In the genomic region with DNA sequence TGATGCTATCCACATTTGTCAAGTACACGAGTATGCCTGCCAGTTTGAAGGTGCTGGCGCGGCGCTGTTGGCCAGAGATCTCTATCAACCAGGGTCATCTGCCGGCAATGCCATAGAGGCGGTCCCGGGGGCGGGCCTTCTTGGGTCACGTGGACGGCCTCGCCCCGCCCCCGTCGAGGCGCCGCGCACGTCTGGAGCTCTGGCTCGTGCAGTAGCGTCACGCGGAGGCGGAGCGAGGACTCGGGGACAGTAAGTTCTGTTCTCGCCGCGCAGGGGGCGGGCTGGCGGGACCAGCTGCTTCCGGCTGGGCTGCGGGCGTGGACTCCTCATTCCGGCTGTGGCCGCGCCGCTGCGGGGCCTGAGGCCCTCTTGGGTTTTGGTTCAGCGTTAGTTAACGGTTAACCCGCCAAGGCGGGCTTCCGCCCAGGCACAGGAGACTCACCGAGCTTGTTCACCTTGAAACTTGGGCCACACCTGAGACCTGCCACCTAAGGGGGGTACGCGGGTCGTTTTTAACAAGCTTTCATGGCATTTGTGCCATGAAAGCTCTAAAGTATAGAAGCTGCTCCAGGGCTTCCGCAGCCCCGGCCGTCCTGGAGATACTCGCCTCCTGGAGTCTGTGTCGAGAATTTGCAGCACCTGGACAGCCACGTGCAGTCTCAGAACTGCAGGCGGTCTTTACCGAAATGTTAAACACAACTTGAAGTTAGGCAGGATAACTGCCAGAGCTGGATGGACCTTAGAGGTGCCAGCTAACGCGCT, we compare ENCODE assay signal across 1 cellular context.
TF ChIP-seq lines count a peak whose summit lies in the region.

TSS of gene RFESD (plus strand) at position 209 of the 762 bp plus-strand sequence. CDS start 5,495 bp downstream, outside the sequence.

TF ChIP-seq in K562, 482 proteins besides CTCF, POLR2A, EP300 and RAD21 (continued from another document and continues in another):
- TF ChIP-seq UBTF (IDR thresholded peaks at IDR 0.05; ENCODE audit: borderline replicate concordance in 1 of 2, low read depth in 2 of 2, low read length in 2 of 2), result peak; percentile 65 to 87; a peak in 1 of 4 replicates
- TF ChIP-seq PHF21A (IDR thresholded peaks at IDR 0.05; ENCODE audit: borderline replicate concordance, low read depth), result no peak
- TF ChIP-seq CBX1 (IDR thresholded peaks at IDR 0.05; ENCODE audit: low read depth), result no peak
- TF ChIP-seq CREBBP (IDR thresholded peaks at IDR 0.05; ENCODE audit: low read depth, low read length), result no peak
- TF ChIP-seq BRF2 (IDR thresholded peaks at IDR 0.05; ENCODE audit: borderline replicate concordance, insufficient read depth, insufficient read length), result no peak
- TF ChIP-seq NCOA2 (IDR thresholded peaks at IDR 0.05; ENCODE audit: partially characterized antibody in 2 of 2), result no peak
- TF ChIP-seq SRF (CRISPR knock-in tag; IDR thresholded peaks at IDR 0.05), result peak in 1 of 2 experiments; percentile 60; a peak in 1 of 4 replicates
- no peak for TF ChIP-seq ZNF253 (CRISPR knock-in tag; conservative IDR thresholded peaks at IDR 0.05)
- TF ChIP-seq, protein P1, sequence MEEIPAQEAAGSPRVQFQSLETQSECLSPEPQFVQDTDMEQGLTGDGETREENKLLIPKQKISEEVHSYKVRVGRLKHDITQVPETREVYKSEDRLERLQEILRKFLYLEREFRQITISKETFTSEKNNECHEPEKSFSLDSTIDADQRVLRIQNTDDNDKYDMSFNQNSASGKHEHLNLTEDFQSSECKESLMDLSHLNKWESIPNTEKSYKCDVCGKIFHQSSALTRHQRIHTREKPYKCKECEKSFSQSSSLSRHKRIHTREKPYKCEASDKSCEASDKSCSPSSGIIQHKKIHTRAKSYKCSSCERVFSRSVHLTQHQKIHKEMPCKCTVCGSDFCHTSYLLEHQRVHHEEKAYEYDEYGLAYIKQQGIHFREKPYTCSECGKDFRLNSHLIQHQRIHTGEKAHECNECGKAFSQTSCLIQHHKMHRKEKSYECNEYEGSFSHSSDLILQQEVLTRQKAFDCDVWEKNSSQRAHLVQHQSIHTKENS (CRISPR knock-in tag; IDR thresholded peaks at IDR 0.05), result no peak
- TF ChIP-seq U2AF1 (optimal IDR thresholded peaks at IDR 0.05; ENCODE audit: low read depth, low read length), result no peak
- no peak for TF ChIP-seq ZNF224 (CRISPR knock-in tag; IDR thresholded peaks at IDR 0.05)
- no peak for TF ChIP-seq ZNF780A (CRISPR knock-in tag; IDR thresholded peaks at IDR 0.05)
- no peak for TF ChIP-seq ERF (CRISPR knock-in tag; IDR thresholded peaks at IDR 0.05)
- no peak for TF ChIP-seq EWSR1 (IDR thresholded peaks at IDR 0.05; ENCODE audit: borderline replicate concordance, low read depth, partially characterized antibody)
- TF ChIP-seq EHMT2 (IDR thresholded peaks at IDR 0.05), result no peak
- no peak for TF ChIP-seq U2AF2 (optimal IDR thresholded peaks at IDR 0.05; ENCODE audit: low read depth, low read length)
- TF ChIP-seq KLF10 (CRISPR knock-in tag; IDR thresholded peaks at IDR 0.05), result no peak
- TF ChIP-seq MEF2A (IDR thresholded peaks at IDR 0.05; ENCODE audit: control insufficient read depth, low read depth, low read length), result no peak
- peak; percentile 70; the same call in 1 of the 2 replicates for TF ChIP-seq ZNF511 (CRISPR knock-in tag; IDR thresholded peaks at IDR 0.05)
- peak; percentile 61; the same call in 1 of the 2 replicates for TF ChIP-seq SOX6 (IDR thresholded peaks at IDR 0.05)
- TF ChIP-seq, protein P2, sequence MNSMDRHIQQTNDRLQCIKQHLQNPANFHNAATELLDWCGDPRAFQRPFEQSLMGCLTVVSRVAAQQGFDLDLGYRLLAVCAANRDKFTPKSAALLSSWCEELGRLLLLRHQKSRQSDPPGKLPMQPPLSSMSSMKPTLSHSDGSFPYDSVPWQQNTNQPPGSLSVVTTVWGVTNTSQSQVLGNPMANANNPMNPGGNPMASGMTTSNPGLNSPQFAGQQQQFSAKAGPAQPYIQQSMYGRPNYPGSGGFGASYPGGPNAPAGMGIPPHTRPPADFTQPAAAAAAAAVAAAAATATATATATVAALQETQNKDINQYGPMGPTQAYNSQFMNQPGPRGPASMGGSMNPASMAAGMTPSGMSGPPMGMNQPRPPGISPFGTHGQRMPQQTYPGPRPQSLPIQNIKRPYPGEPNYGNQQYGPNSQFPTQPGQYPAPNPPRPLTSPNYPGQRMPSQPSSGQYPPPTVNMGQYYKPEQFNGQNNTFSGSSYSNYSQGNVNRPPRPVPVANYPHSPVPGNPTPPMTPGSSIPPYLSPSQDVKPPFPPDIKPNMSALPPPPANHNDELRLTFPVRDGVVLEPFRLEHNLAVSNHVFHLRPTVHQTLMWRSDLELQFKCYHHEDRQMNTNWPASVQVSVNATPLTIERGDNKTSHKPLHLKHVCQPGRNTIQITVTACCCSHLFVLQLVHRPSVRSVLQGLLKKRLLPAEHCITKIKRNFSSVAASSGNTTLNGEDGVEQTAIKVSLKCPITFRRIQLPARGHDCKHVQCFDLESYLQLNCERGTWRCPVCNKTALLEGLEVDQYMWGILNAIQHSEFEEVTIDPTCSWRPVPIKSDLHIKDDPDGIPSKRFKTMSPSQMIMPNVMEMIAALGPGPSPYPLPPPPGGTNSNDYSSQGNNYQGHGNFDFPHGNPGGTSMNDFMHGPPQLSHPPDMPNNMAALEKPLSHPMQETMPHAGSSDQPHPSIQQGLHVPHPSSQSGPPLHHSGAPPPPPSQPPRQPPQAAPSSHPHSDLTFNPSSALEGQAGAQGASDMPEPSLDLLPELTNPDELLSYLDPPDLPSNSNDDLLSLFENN (IDR thresholded peaks at IDR 0.05; ENCODE audit: low read depth in 2 of 2, low read length in 2 of 2), result peak in 1 of 2 experiments; percentile 79; a peak in 2 of 4 replicates
- no peak for TF ChIP-seq ZFP30 (CRISPR knock-in tag; IDR thresholded peaks at IDR 0.05; ENCODE audit: borderline replicate concordance)
- TF ChIP-seq RUNX1 (IDR thresholded peaks at IDR 0.05; ENCODE audit: low read depth), result no peak
- TF ChIP-seq SIN3A (IDR thresholded peaks at IDR 0.05; ENCODE audit: borderline replicate concordance in 2 of 2, control insufficient read depth in 1 of 2, low read depth in 2 of 2, low read length in 2 of 2), result peak; percentile 89 to 91; a peak in 3 of 4 replicates
- no peak for TF ChIP-seq MBD1 (CRISPR knock-in tag; IDR thresholded peaks at IDR 0.05)
- no peak for TF ChIP-seq GTF2F1 (IDR thresholded peaks at IDR 0.05; ENCODE audit: low read depth, low read length)
- TF ChIP-seq NCOR1 (IDR thresholded peaks at IDR 0.05), result peak; percentile 33; the same call in 1 of the 2 replicates
- TF ChIP-seq GABPB2 (CRISPR knock-in tag; conservative IDR thresholded peaks at IDR 0.05), result no peak; the same call in 1 of the 2 replicates
- TF ChIP-seq NFYB (IDR thresholded peaks at IDR 0.05; ENCODE audit: extremely low read depth, insufficient read length), result no peak
- TF ChIP-seq, protein P3, sequence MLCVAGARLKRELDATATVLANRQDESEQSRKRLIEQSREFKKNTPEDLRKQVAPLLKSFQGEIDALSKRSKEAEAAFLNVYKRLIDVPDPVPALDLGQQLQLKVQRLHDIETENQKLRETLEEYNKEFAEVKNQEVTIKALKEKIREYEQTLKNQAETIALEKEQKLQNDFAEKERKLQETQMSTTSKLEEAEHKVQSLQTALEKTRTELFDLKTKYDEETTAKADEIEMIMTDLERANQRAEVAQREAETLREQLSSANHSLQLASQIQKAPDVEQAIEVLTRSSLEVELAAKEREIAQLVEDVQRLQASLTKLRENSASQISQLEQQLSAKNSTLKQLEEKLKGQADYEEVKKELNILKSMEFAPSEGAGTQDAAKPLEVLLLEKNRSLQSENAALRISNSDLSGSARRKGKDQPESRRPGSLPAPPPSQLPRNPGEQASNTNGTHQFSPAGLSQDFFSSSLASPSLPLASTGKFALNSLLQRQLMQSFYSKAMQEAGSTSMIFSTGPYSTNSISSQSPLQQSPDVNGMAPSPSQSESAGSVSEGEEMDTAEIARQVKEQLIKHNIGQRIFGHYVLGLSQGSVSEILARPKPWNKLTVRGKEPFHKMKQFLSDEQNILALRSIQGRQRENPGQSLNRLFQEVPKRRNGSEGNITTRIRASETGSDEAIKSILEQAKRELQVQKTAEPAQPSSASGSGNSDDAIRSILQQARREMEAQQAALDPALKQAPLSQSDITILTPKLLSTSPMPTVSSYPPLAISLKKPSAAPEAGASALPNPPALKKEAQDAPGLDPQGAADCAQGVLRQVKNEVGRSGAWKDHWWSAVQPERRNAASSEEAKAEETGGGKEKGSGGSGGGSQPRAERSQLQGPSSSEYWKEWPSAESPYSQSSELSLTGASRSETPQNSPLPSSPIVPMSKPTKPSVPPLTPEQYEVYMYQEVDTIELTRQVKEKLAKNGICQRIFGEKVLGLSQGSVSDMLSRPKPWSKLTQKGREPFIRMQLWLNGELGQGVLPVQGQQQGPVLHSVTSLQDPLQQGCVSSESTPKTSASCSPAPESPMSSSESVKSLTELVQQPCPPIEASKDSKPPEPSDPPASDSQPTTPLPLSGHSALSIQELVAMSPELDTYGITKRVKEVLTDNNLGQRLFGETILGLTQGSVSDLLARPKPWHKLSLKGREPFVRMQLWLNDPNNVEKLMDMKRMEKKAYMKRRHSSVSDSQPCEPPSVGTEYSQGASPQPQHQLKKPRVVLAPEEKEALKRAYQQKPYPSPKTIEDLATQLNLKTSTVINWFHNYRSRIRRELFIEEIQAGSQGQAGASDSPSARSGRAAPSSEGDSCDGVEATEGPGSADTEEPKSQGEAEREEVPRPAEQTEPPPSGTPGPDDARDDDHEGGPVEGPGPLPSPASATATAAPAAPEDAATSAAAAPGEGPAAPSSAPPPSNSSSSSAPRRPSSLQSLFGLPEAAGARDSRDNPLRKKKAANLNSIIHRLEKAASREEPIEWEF (CRISPR knock-in tag; IDR thresholded peaks at IDR 0.05), result no peak
- peak; percentile 74; the same call in 1 of the 2 replicates for TF ChIP-seq GATAD2A (IDR thresholded peaks at IDR 0.05)
- peak; percentile 59; the same call in 1 of the 2 replicates for TF ChIP-seq CTBP1 (IDR thresholded peaks at IDR 0.05; ENCODE audit: borderline replicate concordance)
- TF ChIP-seq HDAC6 (IDR thresholded peaks at IDR 0.05; ENCODE audit: low read depth, low read length), result no peak
- no peak for TF ChIP-seq MAFK (IDR thresholded peaks at IDR 0.05; ENCODE audit: low read length)
- no peak for TF ChIP-seq ZNF146 (CRISPR knock-in tag; IDR thresholded peaks at IDR 0.05; ENCODE audit: unreplicated experiment)
- TF ChIP-seq ARNT (IDR thresholded peaks at IDR 0.05), result no peak
- TF ChIP-seq ZBTB34 (CRISPR knock-in tag; IDR thresholded peaks at IDR 0.05), result no peak
- TF ChIP-seq JUN (IDR thresholded peaks at IDR 0.05; ENCODE audit: borderline replicate concordance, low read depth, low read length), result peak; percentile 22; the same call in 1 of the 2 replicates
- TF ChIP-seq JUN (CRISPR knock-in tag; IDR thresholded peaks at IDR 0.05; ENCODE audit: borderline replicate concordance), result no peak
- no peak for TF ChIP-seq PRMT5 (CRISPR knock-in tag; IDR thresholded peaks at IDR 0.05)
- no peak for TF ChIP-seq YBX1 (IDR thresholded peaks at IDR 0.05)
- no peak for TF ChIP-seq MYNN (IDR thresholded peaks at IDR 0.05)
- no peak for TF ChIP-seq MYNN (CRISPR knock-in tag; IDR thresholded peaks at IDR 0.05)
- TF ChIP-seq RBM14 (IDR thresholded peaks at IDR 0.05; ENCODE audit: borderline replicate concordance, insufficient read depth, low read depth, low read length), result no peak
- peak; percentile 71 for TF ChIP-seq SMAD1 (IDR thresholded peaks at IDR 0.05; ENCODE audit: low read depth, low read length, partially characterized antibody)
- no peak for TF ChIP-seq KLF16 (IDR thresholded peaks at IDR 0.05)
